20 cellular contexts compared by ENCODE assay signal in the genomic region with DNA sequence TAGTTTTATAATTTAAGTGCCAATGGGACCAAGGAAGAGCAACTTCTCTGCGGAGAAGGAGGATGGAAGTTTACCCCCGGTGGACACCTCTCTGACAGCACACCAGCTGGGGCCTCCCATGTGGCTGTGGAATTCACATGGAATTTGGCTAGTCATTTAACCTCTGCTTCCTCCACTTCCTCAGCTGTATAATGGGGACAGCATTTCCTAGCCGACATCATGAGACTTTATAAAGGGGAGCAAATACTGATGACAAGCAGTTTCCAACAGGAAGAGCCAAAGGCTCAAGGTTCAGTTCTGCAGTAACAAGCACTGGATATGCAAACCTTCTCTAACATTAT. TPM values are rescaled to one million over a fixed set of nuclear protein-coding genes. Genes with fewer than 3 reads are reported as not detected.
DNase-seq lines count a peak whose midpoint lies in the region; ATAC-seq, FAIRE-seq and TF ChIP-seq lines count a peak whose summit lies in the region.
"Had no signal": no experiment of that assay in that cellular context is flagged by ENCODE, and none has a peak within 500 bp of the region (broad histone marks: within the 10 kb centered on the region; RNA-seq: fewer than 3 reads in every experiment).

No MANE protein-coding gene starts in this region.

- H3K79me2 ChIP-seq in GM23338 (replicated peaks; ENCODE audit: insufficient read depth) = peaks cover 23% of the 10 kb centered on the region

- H3K27ac ChIP-seq in A549 = no peak overlapping the region
- H3K27ac ChIP-seq in GM23338 (ENCODE audit: low read depth) = no peak overlapping the region

- intact Hi-C loops in dendritic cell treated with granulocyte-macrophage colony-stimulating factor and Interleukin-4, amounts not matched to agents 40 ng/mL and 50 ng/mL, for 4 days (cut with micrococcal nuclease) = no loop called here
- intact Hi-C loops in Right ventricle myocardium superior (cut with DNase I) = loop anchor here (5.0 kb wide), 1 partner anchor 58 kb away; no protein-coding TSS in a partner anchor

- H3K4me1 ChIP-seq in A549 = no peaks in the 10 kb centered on the region; the same call in 2 of the 3 replicates
- peaks cover 67% of the 10 kb centered on the region for H3K4me1 ChIP-seq in GM23338 (ENCODE audit: insufficient read depth)

- H3K9me3 ChIP-seq in A549 = no peaks in the 10 kb centered on the region
- H3K9me3 ChIP-seq: MG63, sigmoid colon had no signal

- H2AFZ ChIP-seq in GM23338 = no peak overlapping the region

- H3F3A ChIP-seq in GM23338 (replicated peaks; ENCODE audit: low read depth) = peaks cover 13% of the 10 kb centered on the region; the same call in 1 of the 2 replicates

- DNase-seq in A549 (ENCODE audit: low read depth in 1 of 2, low spot score in 1 of 2) (no peak), GM23338 (ENCODE audit: low spot score) (no peak), NCI-H2107 (lab: John Stamatoyannopoulos, UW) (no peak), NCI-H226 (no peak), Right ventricle myocardium superior (no peak)
- DNase-seq in natural killer cell treated with Interleukin-12 subunit alpha and Interleukin-12 subunit beta and Interleukin-15 and Interleukin-18, amount 100 ng/mL, for 72 hours (ENCODE audit: low spot score) = no peak
- no peak for DNase-seq in effector CD8-positive, alpha-beta T cell (lab: John Stamatoyannopoulos, UW)
- DNase-seq: activated CD4-positive, CD25-positive, alpha-beta regulatory T cell treated with anti-CD3 and anti-CD28 coated beads, Interleukin-2, amount 50 U/mL, for 72 hours; aorta; hippocampal formation; MG63; midbrain; NCI-H1930; NCI-H510A; SHP77; sigmoid colon; stimulated activated CD4-positive, alpha-beta T cell treated with anti-CD3 and anti-CD28 coated beads, Interleukin-2, amount 100 ng/mL, for 24 hours had no signal

- CTCF ChIA-PET in A549 (lab: Yijun Ruan, JAX) = interaction anchor here (1.1 kb wide), 1 partner anchor 15 kb away, joined by 3 read pairs; no protein-coding TSS in a partner anchor

- FAIRE-seq in A549 (lab: Jason Lieb, UNC) = no peak
- FAIRE-seq: GM18507, H54 had no signal

- H3K9me2 ChIP-seq in GM23338 (ENCODE audit: insufficient read depth) = no peaks in the 10 kb centered on the region

- TF ChIP-seq CTCF in A549 (IDR thresholded peaks at IDR 0.05) (no peak), GM23338 (conservative IDR thresholded peaks at IDR 0.05; ENCODE audit: low read depth in 2 of 2) (no peak)

- peaks cover 20% of the 10 kb centered on the region for H3K27me3 Mint-ChIP-seq in GM23338 (ENCODE audit: insufficient read depth, low read depth, poor library complexity)
- peaks cover 4% of the 10 kb centered on the region for H3K27me3 Mint-ChIP-seq in dendritic cell treated with granulocyte-macrophage colony-stimulating factor and Interleukin-4, amounts not matched to agents 40 ng/mL and 50 ng/mL, for 4 days
- H3K27me3 Mint-ChIP-seq in natural killer cell treated with Interleukin-12 subunit alpha and Interleukin-12 subunit beta and Interleukin-15 and Interleukin-18, amount 100 ng/mL, for 72 hours = no peaks in the 10 kb centered on the region

- H3K4me3 Mint-ChIP-seq in GM23338 = peak overlapping the region; percentile 36; the same call in 1 of the 3 replicates
- no peak overlapping the region for H3K4me3 Mint-ChIP-seq in dendritic cell treated with granulocyte-macrophage colony-stimulating factor and Interleukin-4, amounts not matched to agents 40 ng/mL and 50 ng/mL, for 4 days
- H3K4me3 Mint-ChIP-seq in natural killer cell treated with Interleukin-12 subunit alpha and Interleukin-12 subunit beta and Interleukin-15 and Interleukin-18, amount 100 ng/mL, for 72 hours = peak overlapping the region; percentile 5

- POLR2A ChIA-PET in A549 (lab: Yijun Ruan, JAX) = no interaction called here

- no peak overlapping the region for H3K27ac Mint-ChIP-seq in GM23338
- H3K27ac Mint-ChIP-seq in dendritic cell treated with granulocyte-macrophage colony-stimulating factor and Interleukin-4, amounts not matched to agents 40 ng/mL and 50 ng/mL, for 4 days = peak overlapping the region; percentile 17
- peak overlapping the region; percentile 16 to 73 for H3K27ac Mint-ChIP-seq in natural killer cell treated with Interleukin-12 subunit alpha and Interleukin-12 subunit beta and Interleukin-15 and Interleukin-18, amount 100 ng/mL, for 72 hours

- 92% methylated on average over 3 of the region's 3 CpGs for WGBS in A549 (ENCODE audit: missing lambda C conversion rate)

- no peaks in the 10 kb centered on the region for H3K9me3 Mint-ChIP-seq in GM23338
- H3K9me3 Mint-ChIP-seq in dendritic cell treated with granulocyte-macrophage colony-stimulating factor and Interleukin-4, amounts not matched to agents 40 ng/mL and 50 ng/mL, for 4 days = no peaks in the 10 kb centered on the region
- no peaks in the 10 kb centered on the region for H3K9me3 Mint-ChIP-seq in natural killer cell treated with Interleukin-12 subunit alpha and Interleukin-12 subunit beta and Interleukin-15 and Interleukin-18, amount 100 ng/mL, for 72 hours

- no peak for TF ChIP-seq RAD21 in A549 (conservative IDR thresholded peaks at IDR 0.05 in 1 of 2, IDR thresholded peaks at IDR 0.05 in 1 of 2)

- H3K27me3 ChIP-seq in GM23338 (ENCODE audit: insufficient read depth) = peaks cover 14% of the 10 kb centered on the region; the same call in 1 of the 2 replicates
- H3K27me3 ChIP-seq: MG63, sigmoid colon had no signal

- H3K36me3 Mint-ChIP-seq in GM23338 (ENCODE audit: low read depth) = peaks cover 30% of the 10 kb centered on the region
- peaks cover 11% of the 10 kb centered on the region for H3K36me3 Mint-ChIP-seq in dendritic cell treated with granulocyte-macrophage colony-stimulating factor and Interleukin-4, amounts not matched to agents 40 ng/mL and 50 ng/mL, for 4 days (ENCODE audit: low read depth)
- H3K36me3 Mint-ChIP-seq in natural killer cell treated with Interleukin-12 subunit alpha and Interleukin-12 subunit beta and Interleukin-15 and Interleukin-18, amount 100 ng/mL, for 72 hours = peaks cover 21% of the 10 kb centered on the region

- H3K4me2 ChIP-seq in A549 (no peak overlapping the region), GM23338 (peak overlapping the region; percentile 76)

- TF ChIP-seq POLR2A in A549 (IDR thresholded peaks at IDR 0.05; ENCODE audit: low read length) = no peak

- TF ChIP-seq EP300 in A549 (IDR thresholded peaks at IDR 0.05) = no peak

- H4K20me1 ChIP-seq in GM23338 (replicated peaks; ENCODE audit: insufficient read depth) = peaks cover 15% of the 10 kb centered on the region; the same call in 1 of the 2 replicates

- peaks cover 20% of the 10 kb centered on the region for H3K36me3 ChIP-seq in GM23338 (ENCODE audit: insufficient read depth)

- H3K4me3 ChIP-seq in A549 (no peak overlapping the region), GM23338 (no peak overlapping the region)
- H3K4me3 ChIP-seq: MG63, sigmoid colon had no signal

- peak in 1 of 2 experiments; percentile 15; a peak in 2 of 6 replicates for ATAC-seq in A549
- ATAC-seq in GM23338 = no peak
- no peak for ATAC-seq in natural killer cell treated with Interleukin-12 subunit alpha and Interleukin-12 subunit beta and Interleukin-15 and Interleukin-18, amount 100 ng/mL, for 72 hours
- ATAC-seq in Right ventricle myocardium superior (ENCODE audit: poor library complexity) = no peak

- H3K4me1 Mint-ChIP-seq in GM23338 = peaks cover 64% of the 10 kb centered on the region
- H3K4me1 Mint-ChIP-seq in dendritic cell treated with granulocyte-macrophage colony-stimulating factor and Interleukin-4, amounts not matched to agents 40 ng/mL and 50 ng/mL, for 4 days (ENCODE audit: low read depth) = peaks cover 64% of the 10 kb centered on the region
- peaks cover 49 to 70% of the 10 kb centered on the region in 2 donors for H3K4me1 Mint-ChIP-seq in natural killer cell treated with Interleukin-12 subunit alpha and Interleukin-12 subunit beta and Interleukin-15 and Interleukin-18, amount 100 ng/mL, for 72 hours (ENCODE audit: low read depth in 2 of 2)

TF ChIP-seq in A549, 52 proteins besides CTCF, POLR2A, EP300 and RAD21 (continues in another document):
- TF ChIP-seq NR3C1 (IDR thresholded peaks at IDR 0.05) = no peak
- TF ChIP-seq ZFP36 (IDR thresholded peaks at IDR 0.05; ENCODE audit: borderline replicate concordance, partially characterized antibody) = no peak
- no peak for TF ChIP-seq ESRRA (IDR thresholded peaks at IDR 0.05; ENCODE audit: borderline replicate concordance, low read length)
- no peak for TF ChIP-seq TFCP2L1 (CRISPR knock-in tag; IDR thresholded peaks at IDR 0.05)

TF ChIP-seq in GM23338, 12 proteins besides CTCF, POLR2A, EP300 and RAD21 (continues in another document):
- TF ChIP-seq, protein P1, sequence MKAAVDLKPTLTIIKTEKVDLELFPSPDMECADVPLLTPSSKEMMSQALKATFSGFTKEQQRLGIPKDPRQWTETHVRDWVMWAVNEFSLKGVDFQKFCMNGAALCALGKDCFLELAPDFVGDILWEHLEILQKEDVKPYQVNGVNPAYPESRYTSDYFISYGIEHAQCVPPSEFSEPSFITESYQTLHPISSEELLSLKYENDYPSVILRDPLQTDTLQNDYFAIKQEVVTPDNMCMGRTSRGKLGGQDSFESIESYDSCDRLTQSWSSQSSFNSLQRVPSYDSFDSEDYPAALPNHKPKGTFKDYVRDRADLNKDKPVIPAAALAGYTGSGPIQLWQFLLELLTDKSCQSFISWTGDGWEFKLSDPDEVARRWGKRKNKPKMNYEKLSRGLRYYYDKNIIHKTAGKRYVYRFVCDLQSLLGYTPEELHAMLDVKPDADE (IDR thresholded peaks at IDR 0.05) = no peak
- TF ChIP-seq CREB1 (CRISPR knock-in tag; IDR thresholded peaks at IDR 0.05; ENCODE audit: low read depth) (no peak), STAT1 (IDR thresholded peaks at IDR 0.05; ENCODE audit: unreplicated experiment) (no peak)

RNA-seq across cellular contexts. Expression of a gene that starts 7.5 kb away (rescaled TPM):
- polyA plus RNA-seq in A549 (2011; rRNA removed) = 27.0 and 31.4 TPM in 2 replicates
- 33.9 and 35.4 TPM in 2 replicates for polyA plus RNA-seq in A549 (2012; cell fraction: cytosol; rRNA removed)
- polyA plus RNA-seq in A549 (2012; cell fraction: nucleus; rRNA removed) = 59.3 and 116 TPM in 2 replicates
- 2.5 to 3.8 TPM (median 3.5 TPM) in 3 replicates for polyA plus RNA-seq in A549 (2017; fragmentation: RNase III; extraction: RNeasy Plus Mini Kit Qiagen cat#74134 plus additional on column Dnase treatment)
- polyA minus RNA-seq in A549 (2011; rRNA and poly(A)+ RNA removed) = 56.1 and 60.4 TPM in 2 replicates
- 153 and 191 TPM in 2 replicates for total RNA-seq in GM23338 (2014; rRNA removed; shearing (Covaris generic))
- polyA plus RNA-seq in GM23338 (2016; fragmentation: Nextera tagmentation; extraction: Ambion mirVana) = 100 and 117 TPM in 2 replicates
- 10 to 100 TPM; 49.4 to 65.9 TPM for total RNA-seq in natural killer cell treated with Interleukin-12 subunit alpha and Interleukin-12 subunit beta and Interleukin-15 and Interleukin-18, amount 100 ng/mL, for 72 hours
- total RNA-seq in Right ventricle myocardium superior = 26.7 TPM
